In genomic region chr6:144217264-144217663, GRCh38 we compare ENCODE assay signal across 9 cellular contexts.
DNase-seq lines count a peak whose midpoint lies in the region; ATAC-seq, FAIRE-seq and TF ChIP-seq lines count a peak whose summit lies in the region.
"Had no signal": no experiment of that assay in that cellular context is flagged by ENCODE, and none has a peak within 500 bp of the region (broad histone marks: within the 10 kb centered on the region; RNA-seq: fewer than 3 reads in every experiment).

No MANE protein-coding gene starts in this region.

- no peak overlapping the region for H2BK120ac ChIP-seq in H1 (replicated peaks; ENCODE audit: low read depth, low read length)
- no peak overlapping the region for H2BK120ac ChIP-seq in trophoblast cell (ENCODE audit: insufficient read depth, low read length, poor library complexity)

- H3K79me1 ChIP-seq in H1 (ENCODE audit: low read depth, low read length) (no peaks in the 10 kb centered on the region), trophoblast cell (ENCODE audit: low read length) (peaks cover 6% of the 10 kb centered on the region)

- DNase-seq in DMS53 (lab: John Stamatoyannopoulos, UW) (peak; percentile 78), H1 (ENCODE audit: low read depth in 1 of 2, low spot score in 2 of 2) (no peak), trophoblast cell (no peak), NCI-H187 (lab: John Stamatoyannopoulos, UW) (no peak), NCI-H2081 treated with DMSO at 0.1 percent for 48 hours (lab: John Stamatoyannopoulos, UW) (no peak)

- no peaks in the 10 kb centered on the region for H3K9me3 ChIP-seq in OCI-LY1 (ENCODE audit: low read length)
- H3K9me3 ChIP-seq in H1 (ENCODE audit: insufficient read depth in 2 of 2, low read depth in 1 of 2, low read length in 1 of 2): no peaks in the 10 kb centered on the region
- no peaks in the 10 kb centered on the region for H3K9me3 ChIP-seq in trophoblast cell (ENCODE audit: insufficient read depth, low read depth, low read length)

- H2AK5ac ChIP-seq in H1 (ENCODE audit: low read depth, low read length) (no peak overlapping the region), trophoblast cell (ENCODE audit: low read length) (no peak overlapping the region)

- H3K4me2 ChIP-seq in OCI-LY1 (ENCODE audit: low read length) (peak overlapping the region; percentile 79), H1 (ENCODE audit: insufficient read depth in 1 of 2, low read depth in 2 of 2, low read length in 2 of 2) (peak overlapping the region; percentile 60 to 70; a peak in 2 of 4 replicates), trophoblast cell (ENCODE audit: low read length) (peak overlapping the region; percentile 38)

- no peak overlapping the region for H3K4ac ChIP-seq in H1 (replicated peaks; ENCODE audit: insufficient read length, low read depth, low read length)
- H3K4ac ChIP-seq in trophoblast cell (ENCODE audit: low read depth, low read length): no peak overlapping the region

- peak overlapping the region; percentile 77; the same call in 1 of the 2 replicates for H3K9ac ChIP-seq in OCI-LY1 (ENCODE audit: low read length)
- no peak overlapping the region for H3K9ac ChIP-seq in H1 (replicated peaks in 1 of 4; ENCODE audit: extremely low read depth in 1 of 4, low read depth in 3 of 4, low read length in 3 of 4)
- H3K9ac ChIP-seq in trophoblast cell (ENCODE audit: low read length): no peak overlapping the region

- H3K27ac ChIP-seq in OCI-LY1 (ENCODE audit: low read depth, low read length, poor library complexity, severe bottlenecking) (no peak overlapping the region), H1 (ENCODE audit: low read depth, low read length) (no peak overlapping the region), trophoblast cell (ENCODE audit: low read depth, low read length) (no peak overlapping the region)

- no peak overlapping the region for H3K14ac ChIP-seq in H1 (ENCODE audit: insufficient read length)
- no peak overlapping the region for H3K14ac ChIP-seq in trophoblast cell (ENCODE audit: low read length)

- TF ChIP-seq POLR2A in H1 (IDR thresholded peaks at IDR 0.05; ENCODE audit: control extremely low read depth in 1 of 2, low read depth in 2 of 2, low read length in 2 of 2): no peak

- CTCF ChIA-PET in H1 (lab: Charles Lee; ENCODE audit: partially characterized antibody): interaction anchor here (0.8 to 3.7 kb wide), 15 partner anchors 11 to 119 kb away, joined by 3 to 33 read pairs (median 4); no protein-coding TSS in a partner anchor

- H4K20me1 ChIP-seq in OCI-LY1 (ENCODE audit: insufficient read depth, low read length): no peaks in the 10 kb centered on the region
- H4K20me1 ChIP-seq in H1 (replicated peaks in 1 of 2; ENCODE audit: control insufficient read depth in 1 of 2, insufficient read depth in 2 of 2, low read length in 2 of 2): no peaks in the 10 kb centered on the region

- H3K23ac ChIP-seq in H1 (ENCODE audit: insufficient read length) (no peak overlapping the region), trophoblast cell (ENCODE audit: low read length) (no peak overlapping the region)

- H2BK12ac ChIP-seq in H1 (ENCODE audit: low read depth, low read length) (no peak overlapping the region), trophoblast cell (ENCODE audit: low read length) (no peak overlapping the region)

- H2BK15ac ChIP-seq in H1 (ENCODE audit: low read length): no peak overlapping the region

- no peak for TF ChIP-seq RAD21 in H1 (IDR thresholded peaks at IDR 0.05 in 1 of 2, conservative IDR thresholded peaks at IDR 0.05 in 1 of 2; ENCODE audit: low read depth in 2 of 2, low read length in 2 of 2)

- no peak for TF ChIP-seq CTCF in OCI-LY1 (IDR thresholded peaks at IDR 0.05; ENCODE audit: low read length)
- no peak for TF ChIP-seq CTCF in H1 (IDR thresholded peaks at IDR 0.05; ENCODE audit: control extremely low read depth in 1 of 3, insufficient read depth in 1 of 3, low read depth in 1 of 3, low read length in 3 of 3)

- FAIRE-seq in H1 (lab: Jason Lieb, UNC): no peak

- H3K18ac ChIP-seq in H1 (ENCODE audit: extremely low read depth, low read length): no peak overlapping the region
- H3K18ac ChIP-seq in trophoblast cell (ENCODE audit: low read length): no peak overlapping the region

- H3K9me2 ChIP-seq in OCI-LY1 (ENCODE audit: low read depth, low read length): no peaks in the 10 kb centered on the region

- H2BK5ac ChIP-seq in H1 (ENCODE audit: low read depth, low read length) (no peak overlapping the region), trophoblast cell (ENCODE audit: low read depth, low read length, poor library complexity) (no peak overlapping the region)

- H3K4me1 ChIP-seq in OCI-LY1 (ENCODE audit: insufficient read depth, low read length, severe bottlenecking): peaks cover 18% of the 10 kb centered on the region
- peaks cover 2 to 9% (median 7%) of the 10 kb centered on the region in 4 experiments; a peak in 6 of 7 replicates for H3K4me1 ChIP-seq in H1 (replicated peaks in 1 of 4; ENCODE audit: control insufficient read depth in 3 of 4, insufficient read depth in 4 of 4, low read length in 3 of 4)
- H3K4me1 ChIP-seq in trophoblast cell (ENCODE audit: control insufficient read depth in 1 of 2, insufficient read depth in 2 of 2, low read length in 2 of 2): peaks cover 6 to 8% of the 10 kb centered on the region in 2 experiments

- WGBS in H1 (ENCODE audit: extremely low coverage in 1 of 2, insufficient coverage in 1 of 2, insufficient read length in 1 of 2, insufficient replicate concordance in 2 of 2, low coverage in 1 of 2, low lambda C conversion rate in 2 of 2, missing lambda C conversion rate in 1 of 2), 2 experiments: 80% methylated on average over 11 of the region's 11 CpGs; no CpG with 5 or more reads in 1 of the 2 experiments
- no CpG with 5 or more reads among the region's 11 CpGs for WGBS in trophoblast cell (ENCODE audit: extremely low coverage, insufficient coverage, insufficient read length)

- H3K23me2 ChIP-seq in H1 (ENCODE audit: low read depth, low read length): peaks cover 4% of the 10 kb centered on the region

- H4K8ac ChIP-seq in H1 (ENCODE audit: extremely low read depth, insufficient read depth, low read length): no peak overlapping the region
- no peak overlapping the region for H4K8ac ChIP-seq in trophoblast cell (ENCODE audit: low read depth, low read length)

- H3K79me2 ChIP-seq in OCI-LY1 (ENCODE audit: insufficient read depth, low read length) (no peaks in the 10 kb centered on the region), H1 (ENCODE audit: control insufficient read depth in 1 of 2, insufficient read depth in 2 of 2, low read length in 2 of 2) (no peaks in the 10 kb centered on the region), trophoblast cell (ENCODE audit: control insufficient read depth, insufficient read depth, low read length, poor library complexity) (peaks cover 2% of the 10 kb centered on the region)

- H2BK20ac ChIP-seq in H1 (ENCODE audit: low read length): no peak overlapping the region

- peak overlapping the region; percentile 88 for H2AFZ ChIP-seq in OCI-LY1 (ENCODE audit: low read length)
- H2AFZ ChIP-seq in H1 (ENCODE audit: low read length): peak overlapping the region; percentile 35; the same call in 1 of the 2 replicates
- H2AFZ ChIP-seq in trophoblast cell (ENCODE audit: insufficient read depth, low read length, poor library complexity): peak overlapping the region; percentile 28

- no peak overlapping the region for H3K56ac ChIP-seq in H1 (replicated peaks; ENCODE audit: insufficient read length, low read depth, low read length)

- no peaks in the 10 kb centered on the region for H3F3A ChIP-seq in OCI-LY1 (ENCODE audit: insufficient read depth, low read length)

- H4K5ac ChIP-seq in H1 (ENCODE audit: insufficient read length, low read depth, low read length): no peak overlapping the region

- H3K27me3 ChIP-seq in OCI-LY1 (ENCODE audit: insufficient read depth, low read length) (no peaks in the 10 kb centered on the region), H1 (replicated peaks in 1 of 4; ENCODE audit: control insufficient read depth in 3 of 4, extremely low read depth in 1 of 4, insufficient read depth in 3 of 4, low read length in 3 of 4) (no peaks in the 10 kb centered on the region), trophoblast cell (ENCODE audit: insufficient read depth, low read length) (no peaks in the 10 kb centered on the region)

- H4K91ac ChIP-seq in H1 (replicated peaks; ENCODE audit: insufficient read length, low read length) (no peak overlapping the region), trophoblast cell (ENCODE audit: low read depth, low read length) (no peak overlapping the region)

- no peak overlapping the region for H4K12ac ChIP-seq in trophoblast cell (ENCODE audit: low read depth, low read length)

- no peak for ATAC-seq in HG02678 (IDR thresholded peaks at IDR 0.05; ENCODE audit: unreplicated experiment)
- ATAC-seq in GM21737 (IDR thresholded peaks at IDR 0.05; ENCODE audit: unreplicated experiment): no peak

- TF ChIP-seq EP300 in H1 (IDR thresholded peaks at IDR 0.05; ENCODE audit: borderline replicate concordance in 1 of 2, low read depth in 2 of 2, low read length in 2 of 2): no peak

- H3K4me3 ChIP-seq in OCI-LY1 (ENCODE audit: low read depth, low read length, poor library complexity, severe bottlenecking): peak overlapping the region; percentile 70
- H3K4me3 ChIP-seq in H1 (ENCODE audit: extremely low read depth in 1 of 4, insufficient read depth in 2 of 4, low read depth in 3 of 4, low read length in 4 of 4): peak overlapping the region in 3 of 4 experiments; percentile 60 to 79 (median 72); a peak in 3 of 8 replicates
- no peak overlapping the region for H3K4me3 ChIP-seq in trophoblast cell (ENCODE audit: low read depth, low read length)
- H3K4me3 ChIP-seq: lung had no signal

- POLR2A ChIA-PET in H1 (lab: Charles Lee; ENCODE audit: partially characterized antibody): interaction anchor here (0.9 to 1.4 kb wide), 3 partner anchors 12 to 68 kb away, joined by 3 to 6 read pairs (median 3); partner anchors contain the start of gene UTRN

- H3K36me3 ChIP-seq in OCI-LY1 (ENCODE audit: insufficient read depth, low read length) (no peaks in the 10 kb centered on the region), H1 (ENCODE audit: control insufficient read depth in 2 of 4, insufficient read depth in 4 of 4, low read length in 3 of 4) (no peaks in the 10 kb centered on the region), trophoblast cell (ENCODE audit: control insufficient read depth in 1 of 2, insufficient read depth in 2 of 2, low read length in 2 of 2) (no peaks in the 10 kb centered on the region)

TF ChIP-seq in H1, 55 proteins besides CTCF, POLR2A, EP300 and RAD21 (continues in another document):
- TF ChIP-seq, protein P1, sequence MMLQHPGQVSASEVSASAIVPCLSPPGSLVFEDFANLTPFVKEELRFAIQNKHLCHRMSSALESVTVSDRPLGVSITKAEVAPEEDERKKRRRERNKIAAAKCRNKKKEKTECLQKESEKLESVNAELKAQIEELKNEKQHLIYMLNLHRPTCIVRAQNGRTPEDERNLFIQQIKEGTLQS (IDR thresholded peaks at IDR 0.05; ENCODE audit: insufficient read depth, low read depth, low read length): no peak
- TF ChIP-seq RXRA (IDR thresholded peaks at IDR 0.05; ENCODE audit: insufficient read depth, low read depth, low read length) (no peak), SRF (IDR thresholded peaks at IDR 0.05; ENCODE audit: low read depth, low read length) (no peak), SUZ12 (IDR thresholded peaks at IDR 0.05; ENCODE audit: low read length) (no peak), SP4 (IDR thresholded peaks at IDR 0.05; ENCODE audit: low read length) (no peak), SIX5 (IDR thresholded peaks at IDR 0.05; ENCODE audit: low read depth, low read length) (no peak)

Comparison
In these comparisons a context has a peak if more than half of its experiments do, and no peak if none do; other contexts are left out.
1. H2AFZ ChIP-seq: peak in every context shown above with its lines; median percentile 88 in OCI-LY1; 35 in H1; 28 in trophoblast cell.